ENCODE assay signal across 8 cellular contexts in genomic region chr17:75404739-75405364, GRCh38. TPM values are rescaled to one million over a fixed set of nuclear protein-coding genes. Genes with fewer than 3 reads are reported as not detected.
DNase-seq lines count a peak whose midpoint lies in the region; ATAC-seq, FAIRE-seq and TF ChIP-seq lines count a peak whose summit lies in the region.

No MANE protein-coding gene starts in this region.

- peak overlapping the region; percentile 76 for H3K4me2 ChIP-seq in DND-41 (ENCODE audit: insufficient read depth, low read length)
- H3K4me2 ChIP-seq in Loucy (ENCODE audit: low read depth, low read length, poor library complexity, severe bottlenecking): peak overlapping the region; percentile 97

- H3K4me3 ChIP-seq in DND-41 (ENCODE audit: low read depth in 1 of 2, low read length in 2 of 2) (peak overlapping the region; percentile 94 to 100), Loucy (ENCODE audit: low read length, poor library complexity, severe bottlenecking) (peak overlapping the region; percentile 92)

- peak; percentile 66 for DNase-seq in DND-41
- peak; percentile 48 for DNase-seq in H54 (ENCODE audit: insufficient read length, low spot score)
- DNase-seq in WTC11 (ENCODE audit: low spot score): peak; percentile 47
- DNase-seq in central memory CD4-positive, alpha-beta T cell: peak; percentile 51
- peak; percentile 55 to 63 for DNase-seq in left colon
- peak; percentile 40 to 47 for DNase-seq in stimulated activated CD4-positive, alpha-beta T cell treated with anti-CD3 and anti-CD28 coated beads, Interleukin-2, amount 100 ng/mL, for 48 hours
- no peak for DNase-seq in NCI-H2029 (lab: John Stamatoyannopoulos, UW)

- H3K9me3 Mint-ChIP-seq in WTC11: no peaks in the 10 kb centered on the region

- H4K20me1 ChIP-seq in DND-41 (ENCODE audit: insufficient read depth, low read length) (peaks cover 46% of the 10 kb centered on the region), Loucy (ENCODE audit: insufficient read depth, low read length, poor library complexity, severe bottlenecking) (peaks cover 46% of the 10 kb centered on the region)

- H3K9ac ChIP-seq in DND-41 (ENCODE audit: low read depth, low read length): peak overlapping the region; percentile 97
- peak overlapping the region; percentile 91 for H3K9ac ChIP-seq in Loucy (ENCODE audit: low read depth, low read length, poor library complexity, severe bottlenecking)

- CTCF ChIA-PET in WTC11 (lab: Charles Lee): interaction anchor here (0.5 to 2.8 kb wide), 15 partner anchors 10 to 229 kb away, joined by 3 to 32 read pairs (median 5); partner anchors contain the start of genes GGA3, MIF4GD, MRPS7 and SLC25A19

- H3K9me2 ChIP-seq in Loucy (replicated peaks; ENCODE audit: low read depth, low read length): no peaks in the 10 kb centered on the region

- peak overlapping the region; percentile 87 for H3K4me3 Mint-ChIP-seq in WTC11

- peaks cover 21% of the 10 kb centered on the region; the same call in 1 of the 2 replicates for H3K36me3 ChIP-seq in DND-41 (ENCODE audit: insufficient read depth, low read length)
- H3K36me3 ChIP-seq in Loucy (ENCODE audit: insufficient read depth, low read length): no peaks in the 10 kb centered on the region

- ATAC-seq in DND-41 (ENCODE audit: insufficient read depth, low read depth): peak; percentile 58
- peak; percentile 10 for ATAC-seq in WTC11
- peak; percentile 44 for ATAC-seq in left colon

- H3K4me1 Mint-ChIP-seq in WTC11: peaks cover 15% of the 10 kb centered on the region

- no peak for TF ChIP-seq POLR2A in H54 (IDR thresholded peaks at IDR 0.05; ENCODE audit: low read depth, low read length)

- H2AFZ ChIP-seq in DND-41 (ENCODE audit: low read depth, low read length) (peak overlapping the region; percentile 81; the same call in 1 of the 2 replicates), Loucy (ENCODE audit: low read length) (peak overlapping the region; percentile 67)

- no peak for TF ChIP-seq CTCF in DND-41 (IDR thresholded peaks at IDR 0.05; ENCODE audit: borderline replicate concordance, extremely low read depth, low read length, poor library complexity, severe bottlenecking)
- TF ChIP-seq CTCF in Loucy (conservative IDR thresholded peaks at IDR 0.05; ENCODE audit: low read length): no peak
- TF ChIP-seq CTCF in WTC11 (IDR thresholded peaks at IDR 0.05): no peak

- peaks cover 7% of the 10 kb centered on the region; the same call in 1 of the 2 replicates for H3K36me3 Mint-ChIP-seq in WTC11

- no peaks in the 10 kb centered on the region for H3K9me3 ChIP-seq in DND-41 (ENCODE audit: insufficient read depth, low read length, severe bottlenecking)
- no peaks in the 10 kb centered on the region for H3K9me3 ChIP-seq in Loucy (ENCODE audit: insufficient read depth, low read depth, low read length)

- peaks cover 5% of the 10 kb centered on the region; the same call in 1 of the 2 replicates for H3F3A ChIP-seq in Loucy (ENCODE audit: low read depth)

- no peaks in the 10 kb centered on the region for H3K27me3 ChIP-seq in DND-41 (ENCODE audit: insufficient read depth, low read length, poor library complexity)
- H3K27me3 ChIP-seq in Loucy (ENCODE audit: insufficient read depth, low read length, poor library complexity, severe bottlenecking): peaks cover 6% of the 10 kb centered on the region

- POLR2A ChIA-PET in WTC11 (lab: Charles Lee): interaction anchor here (0.5 to 1.4 kb wide), 4 partner anchors 11 to 116 kb away, joined by 3 to 11 read pairs (median 6); partner anchors contain the start of gene SLC25A19

- H3K4me1 ChIP-seq in DND-41 (ENCODE audit: insufficient read depth, low read length) (peaks cover 50% of the 10 kb centered on the region), Loucy (ENCODE audit: insufficient read depth, low read length, poor library complexity, severe bottlenecking) (peaks cover 37% of the 10 kb centered on the region)

- no peak for FAIRE-seq in H54 (lab: Jason Lieb, UNC)

- H3K27ac Mint-ChIP-seq in WTC11: no peak overlapping the region

- H3K27ac ChIP-seq in DND-41 (ENCODE audit: low read length): peak overlapping the region; percentile 76

- H3K79me2 ChIP-seq in DND-41 (ENCODE audit: insufficient read depth, low read length) (peaks cover 55% of the 10 kb centered on the region), Loucy (ENCODE audit: insufficient read depth, low read length) (peaks cover 56% of the 10 kb centered on the region)

- intact Hi-C loops in left colon (cut with DNase I, micrococcal nuclease): loop anchor here (2.0 to 10.0 kb wide), 2 partner anchors 80 to 82 kb away; no protein-coding TSS in a partner anchor

- H3K27me3 Mint-ChIP-seq in WTC11 (ENCODE audit: low read depth): peaks cover 3% of the 10 kb centered on the region; the same call in 1 of the 2 replicates

TF ChIP-seq in WTC11, 78 proteins besides CTCF, POLR2A, EP300 and RAD21 (continues in another document):
- TF ChIP-seq GABPB1 (CRISPR knock-in tag; IDR thresholded peaks at IDR 0.05): no peak
- TF ChIP-seq SMAD3 (CRISPR knock-in tag; IDR thresholded peaks at IDR 0.05; ENCODE audit: borderline replicate concordance): no peak
- TF ChIP-seq FOXP4 (CRISPR knock-in tag; IDR thresholded peaks at IDR 0.05): no peak
- TF ChIP-seq ZNF532 (CRISPR knock-in tag; IDR thresholded peaks at IDR 0.05; ENCODE audit: borderline replicate concordance): no peak
- no peak for TF ChIP-seq ZNF121 (CRISPR knock-in tag; IDR thresholded peaks at IDR 0.05)
- TF ChIP-seq FOXJ3 (CRISPR knock-in tag; IDR thresholded peaks at IDR 0.05; ENCODE audit: borderline replicate concordance): no peak
- no peak for TF ChIP-seq STAT6 (CRISPR knock-in tag; conservative IDR thresholded peaks at IDR 0.05; ENCODE audit: low read depth)
- no peak for TF ChIP-seq RORB (CRISPR knock-in tag; IDR thresholded peaks at IDR 0.05)

RNA-seq across cellular contexts. Expression of gene GRB2, which starts 0.6 kb away (rescaled TPM):
- total RNA-seq in WTC11 (2021) (82.9 to 93.3 TPM (median 92.6 TPM) in 3 replicates), left colon (100 to 1,000 TPM; 112 to 117 TPM)

RNA-seq across cellular contexts. Expression of gene TMEM94, which starts 51.6 kb away (rescaled TPM):
- total RNA-seq in WTC11 (2021) (64.7 to 76.9 TPM (median 68.6 TPM) in 3 replicates), left colon (100 to 1,000 TPM in 1 of 2 donors, 10 to 100 TPM in 1; 99.9 to 123 TPM)
